In the genomic region with DNA sequence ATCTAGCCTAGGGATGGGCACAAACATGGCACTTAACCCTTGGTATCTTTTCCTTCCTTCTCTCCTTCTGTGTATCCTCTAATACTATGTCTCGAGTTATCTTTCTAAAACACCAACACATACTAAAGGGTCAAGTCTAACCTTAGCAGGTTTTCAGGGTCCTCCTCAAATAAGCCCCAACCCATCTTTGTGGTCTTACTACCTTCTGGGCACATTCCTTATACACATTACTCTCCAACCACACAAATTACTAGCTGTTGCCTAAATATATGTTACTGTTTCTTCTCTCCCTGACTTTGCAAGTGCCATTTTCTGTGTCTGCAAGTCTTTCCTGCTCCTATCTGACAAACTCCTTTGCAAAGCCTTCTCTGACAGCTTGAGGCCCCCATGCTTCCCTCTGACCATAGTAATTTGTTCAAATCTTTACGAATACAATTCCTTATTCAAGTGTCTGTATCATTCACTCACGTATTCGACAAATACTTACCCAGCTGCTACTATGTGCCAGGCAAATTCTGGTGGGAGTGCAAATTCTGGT, we compare ENCODE assay signal across 16 cellular contexts. TPM values are rescaled to one million over a fixed set of nuclear protein-coding genes. Genes with fewer than 3 reads are reported as not detected.
DNase-seq lines count a peak whose midpoint lies in the region; ATAC-seq and TF ChIP-seq lines count a peak whose summit lies in the region.
"Had no signal": no experiment of that assay in that cellular context is flagged by ENCODE, and none has a peak within 500 bp of the region (broad histone marks: within the 10 kb centered on the region; RNA-seq: fewer than 3 reads in every experiment).

No MANE protein-coding gene starts in this region.

- H3K9me2 ChIP-seq in OCI-LY1 (ENCODE audit: low read depth, low read length), result no peaks in the 10 kb centered on the region

- H3K9me3 ChIP-seq in OCI-LY1 (ENCODE audit: low read length), result no peaks in the 10 kb centered on the region
- no peaks in the 10 kb centered on the region for H3K9me3 ChIP-seq in gastroesophageal sphincter
- no peaks in the 10 kb centered on the region for H3K9me3 ChIP-seq in spleen

- H3K36me3 Mint-ChIP-seq in activated T-cell treated with anti-CD3 and anti-CD28 coated beads, Interleukin-2, amount 50 U/mL, for 72 hours (ENCODE audit: insufficient read depth in 2 of 2), result no peaks in the 10 kb centered on the region
- H3K36me3 Mint-ChIP-seq in activated T-cell treated with anti-CD3 and anti-CD28 coated beads, Interleukin-2, amount 50 U/mL, for 4 hours (ENCODE audit: insufficient read depth), result no peaks in the 10 kb centered on the region

- 89 to 90% methylated on average over 2 to 4 of the region's 4 CpGs for WGBS in gastroesophageal sphincter (ENCODE audit: low coverage in 1 of 2), 2 donors
- WGBS in spleen, 5 donors, result 84 to 92% (median 88%) methylated on average over 4 of the region's 4 CpGs

- H3K27me3 Mint-ChIP-seq in activated T-cell treated with anti-CD3 and anti-CD28 coated beads, Interleukin-2, amount 50 U/mL, for 72 hours (ENCODE audit: low read depth), result no peaks in the 10 kb centered on the region
- no peaks in the 10 kb centered on the region for H3K27me3 Mint-ChIP-seq in activated T-cell treated with anti-CD3 and anti-CD28 coated beads, Interleukin-2, amount 50 U/mL, for 4 hours (ENCODE audit: low read depth)

- ATAC-seq in activated T-cell treated with anti-CD3 and anti-CD28 coated beads, Interleukin-2, amount 50 U/mL, for 72 hours (replicated peaks in 1 of 2), result no peak
- ATAC-seq in activated T-cell treated with anti-CD3 and anti-CD28 coated beads, Interleukin-2, amount 50 U/mL, for 4 hours, result no peak
- ATAC-seq in gastroesophageal sphincter, result no peak

- H3K4me1 Mint-ChIP-seq in activated T-cell treated with anti-CD3 and anti-CD28 coated beads, Interleukin-2, amount 50 U/mL, for 72 hours (ENCODE audit: low read depth), result peaks cover 41% of the 10 kb centered on the region
- H3K4me1 Mint-ChIP-seq in activated T-cell treated with anti-CD3 and anti-CD28 coated beads, Interleukin-2, amount 50 U/mL, for 4 hours (ENCODE audit: low read depth), result peaks cover 42% of the 10 kb centered on the region

- H3K4me1 ChIP-seq in OCI-LY1 (ENCODE audit: insufficient read depth, low read length, severe bottlenecking), result peaks cover 52% of the 10 kb centered on the region
- peaks cover 0 to 27% (median 3%) of the 10 kb centered on the region in 3 donors for H3K4me1 ChIP-seq in gastroesophageal sphincter
- peaks cover 29 to 78% (median 52%) of the 10 kb centered on the region in 6 donors for H3K4me1 ChIP-seq in spleen
- H3K4me1 ChIP-seq: parathyroid adenoma had no signal

- peak overlapping the region; percentile 77 for H3K27ac Mint-ChIP-seq in activated T-cell treated with anti-CD3 and anti-CD28 coated beads, Interleukin-2, amount 50 U/mL, for 72 hours

- H3K9ac ChIP-seq in OCI-LY1 (ENCODE audit: low read length), result no peak overlapping the region
- H3K9ac ChIP-seq: parathyroid adenoma had no signal

- H3K27ac ChIP-seq in OCI-LY1 (ENCODE audit: low read depth, low read length, poor library complexity, severe bottlenecking) (peak overlapping the region; percentile 18), gastroesophageal sphincter (peak overlapping the region in 3 of 4 donors; percentile 10 to 63 (median 51)), spleen (peak overlapping the region; percentile 4 to 69 (median 62))
- H3K27ac ChIP-seq: parathyroid adenoma, VCaP had no signal

- H3K4me3 ChIP-seq in OCI-LY1 (ENCODE audit: low read depth, low read length, poor library complexity, severe bottlenecking), result no peak overlapping the region
- no peak overlapping the region for H3K4me3 ChIP-seq in gastroesophageal sphincter
- no peak overlapping the region for H3K4me3 ChIP-seq in spleen
- H3K4me3 ChIP-seq: lung had no signal

- 0 out of 2 replicates have a peak, but pooled peaks cover 7% of the 10 kb centered on the region for H3F3A ChIP-seq in OCI-LY1 (ENCODE audit: insufficient read depth, low read length)

- H3K4me2 ChIP-seq in OCI-LY1 (ENCODE audit: low read length), result no peak overlapping the region

- no peak overlapping the region for H3K4me3 Mint-ChIP-seq in activated T-cell treated with anti-CD3 and anti-CD28 coated beads, Interleukin-2, amount 50 U/mL, for 72 hours
- no peak overlapping the region for H3K4me3 Mint-ChIP-seq in activated T-cell treated with anti-CD3 and anti-CD28 coated beads, Interleukin-2, amount 50 U/mL, for 4 hours

- no peak for DNase-seq in activated T-cell treated with anti-CD3 and anti-CD28 coated beads, Interleukin-2, amount 50 U/mL, for 72 hours
- no peak for DNase-seq in activated T-cell treated with anti-CD3 and anti-CD28 coated beads, Interleukin-2, amount 50 U/mL, for 4 hours
- no peak for DNase-seq in spleen
- DNase-seq in SHP77 treated with DMSO at 0.1 percent for 48 hours (lab: John Stamatoyannopoulos, UW), result no peak
- no peak for DNase-seq in Ammon's horn (ENCODE audit: low spot score)
- DNase-seq in activated effector memory CD4-positive, alpha-beta T cell treated with anti-CD3 and anti-CD28 coated beads, Interleukin-2, amount 50 U/mL, for 16 hours, result no peak
- DNase-seq: DMS79 treated with DMSO at 0.1 percent for 48 hours; hypothalamus; NCI-H1092 treated with DMSO at 0.1 percent for 48 hours; NCI-H446; stimulated activated CD4-positive, alpha-beta T cell treated with anti-CD3 and anti-CD28 coated beads, Interleukin-2, amount 100 ng/mL, for 24 hours had no signal

- H2AFZ ChIP-seq in OCI-LY1 (ENCODE audit: low read length), result no peak overlapping the region
- H2AFZ ChIP-seq: parathyroid adenoma had no signal

- H3K79me2 ChIP-seq in OCI-LY1 (ENCODE audit: insufficient read depth, low read length), result no peaks in the 10 kb centered on the region
- H3K79me2 ChIP-seq: parathyroid adenoma had no signal

- TF ChIP-seq CTCF in OCI-LY1 (IDR thresholded peaks at IDR 0.05; ENCODE audit: low read length), result no peak
- no peak for TF ChIP-seq CTCF in gastroesophageal sphincter (IDR thresholded peaks at IDR 0.05)
- no peak for TF ChIP-seq CTCF in spleen (IDR thresholded peaks at IDR 0.05 in 8 of 11, conservative IDR thresholded peaks at IDR 0.05 in 3 of 11)

- no peaks in the 10 kb centered on the region for H3K27me3 ChIP-seq in OCI-LY1 (ENCODE audit: insufficient read depth, low read length)
- no peaks in the 10 kb centered on the region for H3K27me3 ChIP-seq in gastroesophageal sphincter
- no peaks in the 10 kb centered on the region for H3K27me3 ChIP-seq in spleen (replicated peaks in 1 of 7)

- no peak for TF ChIP-seq POLR2A in gastroesophageal sphincter (IDR thresholded peaks at IDR 0.05)
- no peak for TF ChIP-seq POLR2A in spleen (IDR thresholded peaks at IDR 0.05)

- no peaks in the 10 kb centered on the region for H3K36me3 ChIP-seq in OCI-LY1 (ENCODE audit: insufficient read depth, low read length)
- H3K36me3 ChIP-seq in gastroesophageal sphincter, result no peaks in the 10 kb centered on the region
- no peaks in the 10 kb centered on the region for H3K36me3 ChIP-seq in spleen

- intact Hi-C loops in spleen (cut with DNase I; ENCODE audit: low total_unique reads), result no loop called here

- TF ChIP-seq EP300 in gastroesophageal sphincter (IDR thresholded peaks at IDR 0.05), result no peak

- H4K20me1 ChIP-seq in OCI-LY1 (ENCODE audit: insufficient read depth, low read length), result no peaks in the 10 kb centered on the region

- H3K9me3 Mint-ChIP-seq in activated T-cell treated with anti-CD3 and anti-CD28 coated beads, Interleukin-2, amount 50 U/mL, for 72 hours, result no peaks in the 10 kb centered on the region
- peaks cover 3% of the 10 kb centered on the region for H3K9me3 Mint-ChIP-seq in activated T-cell treated with anti-CD3 and anti-CD28 coated beads, Interleukin-2, amount 50 U/mL, for 4 hours

RNA-seq across cellular contexts. Expression of a gene that starts 15.8 kb away (rescaled TPM):
- 10 to 100 TPM; 53.9 to 61.8 TPM for total RNA-seq in activated T-cell treated with anti-CD3 and anti-CD28 coated beads, Interleukin-2, amount 50 U/mL, for 72 hours
- 10 to 100 TPM; 76.6 to 86.7 (median 80.4) TPM for total RNA-seq in activated T-cell treated with anti-CD3 and anti-CD28 coated beads, Interleukin-2, amount 50 U/mL, for 4 hours
- total RNA-seq in gastroesophageal sphincter (10 to 100 TPM; 15.7 to 34.2 (median 22.9) TPM), spleen (10 to 100 TPM; 39.8 to 54.8 (median 46.9) TPM)
- polyA plus RNA-seq in spleen, result 10 to 100 TPM; 16.0 to 20.3 (median 16.0) TPM
